In genomic region chrX:115650449-115650848, GRCh38 we compare ENCODE assay signal across 14 cellular contexts.
A peak's percentile ranks its signal among the peaks of the same experiment; 100 is the strongest.
DNase-seq lines count a peak whose midpoint lies in the region; ATAC-seq and TF ChIP-seq lines count a peak whose summit lies in the region.
"Had no signal": no experiment of that assay in that cellular context is flagged by ENCODE, and none has a peak within 500 bp of the region (broad histone marks: within the 10 kb centered on the region; RNA-seq: fewer than 3 reads in every experiment).

No MANE protein-coding gene starts in this region.

- H3K4me1 ChIP-seq in ACC112 (ENCODE audit: control insufficient read depth, insufficient read depth, low read length, unreplicated experiment) (peaks cover 8% of the 10 kb centered on the region), HUES6 (ENCODE audit: control insufficient read depth, insufficient read depth, low read length) (peaks cover 29% of the 10 kb centered on the region), gastroesophageal sphincter (peaks cover 0 to 21% (median 0%) of the 10 kb centered on the region in 3 donors)
- H3K4me1 ChIP-seq in CD8-positive, alpha-beta memory T cell (ENCODE audit: insufficient read depth, low read length), result no peaks in the 10 kb centered on the region
- H3K4me1 ChIP-seq: Caco-2, suprapubic skin had no signal

- no peak for TF ChIP-seq POLR2A in gastroesophageal sphincter (IDR thresholded peaks at IDR 0.05)

- H2AFZ ChIP-seq in ACC112 (ENCODE audit: low read length, unreplicated experiment), result no peak overlapping the region

- H3K36me3 ChIP-seq in ACC112 (ENCODE audit: insufficient read depth, low read length), result peaks cover 12% of the 10 kb centered on the region
- peaks cover 53% of the 10 kb centered on the region for H3K36me3 ChIP-seq in HUES6 (ENCODE audit: control insufficient read depth, insufficient read depth, low read length)
- H3K36me3 ChIP-seq in gastroesophageal sphincter, result peaks cover 0 to 36% of the 10 kb centered on the region in 2 donors
- H3K36me3 ChIP-seq in CD8-positive, alpha-beta memory T cell (ENCODE audit: insufficient read depth, low read length), result no peaks in the 10 kb centered on the region

- peak overlapping the region in 4 of 5 experiments; percentile 35 to 84 (median 76) for H3K27ac Mint-ChIP-seq in brain
- H3K27ac Mint-ChIP-seq in CD8-positive, alpha-beta memory T cell, result no peak overlapping the region
- H3K27ac Mint-ChIP-seq: activated naive CD8-positive, alpha-beta T cell treated with anti-CD3 and anti-CD28 coated beads for 36 hours had no signal

- CTCF ChIA-PET in CD8-positive, alpha-beta memory T cell (lab: Charles Lee), result no interaction called here
- CTCF ChIA-PET in RWPE1 (lab: Yijun Ruan, JAX), result interaction anchor here (0.6 kb wide), 1 partner anchor 15 kb away, joined by 4 read pairs; no protein-coding TSS in a partner anchor

- H3K27me3 ChIP-seq in ACC112 (ENCODE audit: insufficient read depth, low read length) (no peaks in the 10 kb centered on the region), HUES6 (ENCODE audit: control insufficient read depth, insufficient read depth, low read length) (no peaks in the 10 kb centered on the region), gastroesophageal sphincter (no peaks in the 10 kb centered on the region)
- H3K27me3 ChIP-seq in CD8-positive, alpha-beta memory T cell (ENCODE audit: insufficient read depth, low read length, poor library complexity, severe bottlenecking), result no peaks in the 10 kb centered on the region
- H3K27me3 ChIP-seq: suprapubic skin had no signal

- no peak for TF ChIP-seq EP300 in gastroesophageal sphincter (IDR thresholded peaks at IDR 0.05)

- H3K36me3 Mint-ChIP-seq in brain, result peaks cover 37% of the 10 kb centered on the region
- no peaks in the 10 kb centered on the region for H3K36me3 Mint-ChIP-seq in CD8-positive, alpha-beta memory T cell
- no peaks in the 10 kb centered on the region for H3K36me3 Mint-ChIP-seq in activated T-cell treated with anti-CD3 and anti-CD28 coated beads, Interleukin-2, amount 50 U/mL, for 4 hours (ENCODE audit: insufficient read depth)
- H3K36me3 Mint-ChIP-seq: activated naive CD8-positive, alpha-beta T cell treated with anti-CD3 and anti-CD28 coated beads for 36 hours had no signal

- H3K27me3 Mint-ChIP-seq in brain, result peaks cover 3% of the 10 kb centered on the region
- H3K27me3 Mint-ChIP-seq in CD8-positive, alpha-beta memory T cell, result peaks cover 0 to 4% of the 10 kb centered on the region in 2 donors
- no peaks in the 10 kb centered on the region for H3K27me3 Mint-ChIP-seq in activated T-cell treated with anti-CD3 and anti-CD28 coated beads, Interleukin-2, amount 50 U/mL, for 4 hours (ENCODE audit: low read depth)
- H3K27me3 Mint-ChIP-seq: activated naive CD8-positive, alpha-beta T cell treated with anti-CD3 and anti-CD28 coated beads for 36 hours had no signal

- H3K4me3 ChIP-seq in ACC112 (ENCODE audit: low read depth, low read length), result no peak overlapping the region
- peak overlapping the region; percentile 17; the same call in 1 of the 2 replicates for H3K4me3 ChIP-seq in HUES6 (ENCODE audit: low read depth, low read length)
- H3K4me3 ChIP-seq in gastroesophageal sphincter, result no peak overlapping the region
- no peak overlapping the region for H3K4me3 ChIP-seq in CD8-positive, alpha-beta memory T cell (ENCODE audit: low read length)
- H3K4me3 ChIP-seq: GM12878, mucosa of descending colon, suprapubic skin had no signal

- POLR2A ChIA-PET in CD8-positive, alpha-beta memory T cell (lab: Charles Lee), result no interaction called here
- POLR2A ChIA-PET in RWPE1 (lab: Yijun Ruan, JAX; ENCODE audit: low non-redundant PET), result no interaction called here

- peaks cover 16% of the 10 kb centered on the region for H3K4me1 Mint-ChIP-seq in brain
- no peaks in the 10 kb centered on the region for H3K4me1 Mint-ChIP-seq in CD8-positive, alpha-beta memory T cell
- no peaks in the 10 kb centered on the region for H3K4me1 Mint-ChIP-seq in activated T-cell treated with anti-CD3 and anti-CD28 coated beads, Interleukin-2, amount 50 U/mL, for 4 hours (ENCODE audit: low read depth)
- H3K4me1 Mint-ChIP-seq: activated naive CD8-positive, alpha-beta T cell treated with anti-CD3 and anti-CD28 coated beads for 36 hours had no signal

- DNase-seq in iris pigment epithelial cell (ENCODE audit: low read depth) (peak; percentile 27), RWPE1 (ENCODE audit: low spot score) (no peak)
- no peak for DNase-seq in CD8-positive, alpha-beta memory T cell
- no peak for DNase-seq in activated T-cell treated with anti-CD3 and anti-CD28 coated beads, Interleukin-2, amount 50 U/mL, for 4 hours
- DNase-seq: stimulated activated CD4-positive, alpha-beta T cell treated with anti-CD3 and anti-CD28 coated beads, Interleukin-4, amount 100 ng/mL, for 1 hour had no signal

- H3K27ac ChIP-seq in ACC112 (ENCODE audit: low read depth, low read length) (peak overlapping the region; percentile 38; the same call in 1 of the 2 replicates), HUES6 (ENCODE audit: low read depth, low read length) (peak overlapping the region; percentile 98), gastroesophageal sphincter (peak overlapping the region in 1 of 4 donors; percentile 6), RWPE1 (no peak overlapping the region)
- no peak overlapping the region for H3K27ac ChIP-seq in CD8-positive, alpha-beta memory T cell (ENCODE audit: low read depth, low read length)
- H3K27ac ChIP-seq: suprapubic skin had no signal

- H3K9ac ChIP-seq in HUES6 (ENCODE audit: low read length), result peak overlapping the region; percentile 83

- no peaks in the 10 kb centered on the region for H3K9me3 ChIP-seq in HUES6 (ENCODE audit: control insufficient read depth, insufficient read depth, low read depth, low read length)
- H3K9me3 ChIP-seq in gastroesophageal sphincter, result no peaks in the 10 kb centered on the region
- H3K9me3 ChIP-seq in CD8-positive, alpha-beta memory T cell (ENCODE audit: low read length), result no peaks in the 10 kb centered on the region
- H3K9me3 ChIP-seq: Caco-2, mucosa of descending colon, suprapubic skin had no signal

- TF ChIP-seq CTCF in brain (conservative IDR thresholded peaks at IDR 0.05) (no peak), gastroesophageal sphincter (IDR thresholded peaks at IDR 0.05) (no peak), RWPE1 (conservative IDR thresholded peaks at IDR 0.05; ENCODE audit: low read depth) (no peak)

- H3K9me3 Mint-ChIP-seq in brain, result no peaks in the 10 kb centered on the region
- peaks cover 0 to 2% (median 0%) of the 10 kb centered on the region in 5 donors for H3K9me3 Mint-ChIP-seq in CD8-positive, alpha-beta memory T cell
- H3K9me3 Mint-ChIP-seq in activated T-cell treated with anti-CD3 and anti-CD28 coated beads, Interleukin-2, amount 50 U/mL, for 4 hours, result no peaks in the 10 kb centered on the region
- H3K9me3 Mint-ChIP-seq: activated naive CD8-positive, alpha-beta T cell treated with anti-CD3 and anti-CD28 coated beads for 36 hours had no signal

- H3K4me3 Mint-ChIP-seq in brain, result peak overlapping the region in 1 of 5 experiments; percentile 30
- H3K4me3 Mint-ChIP-seq in CD8-positive, alpha-beta memory T cell, result no peak overlapping the region
- no peak overlapping the region for H3K4me3 Mint-ChIP-seq in activated T-cell treated with anti-CD3 and anti-CD28 coated beads, Interleukin-2, amount 50 U/mL, for 4 hours
- H3K4me3 Mint-ChIP-seq: activated naive CD8-positive, alpha-beta T cell treated with anti-CD3 and anti-CD28 coated beads for 36 hours had no signal

- no peaks in the 10 kb centered on the region for H3K79me2 ChIP-seq in ACC112 (ENCODE audit: control insufficient read depth, insufficient read depth, low read length, unreplicated experiment)

- ATAC-seq in gastroesophageal sphincter, result no peak
- ATAC-seq in activated T-cell treated with anti-CD3 and anti-CD28 coated beads, Interleukin-2, amount 50 U/mL, for 4 hours, result no peak

Comparison
In these comparisons a context has a peak if more than half of its experiments do, and no peak if none do; other contexts are left out.
1. H3K27ac ChIP-seq: peak in ACC112 (single experiment) and HUES6 (single experiment); none in CD8-positive, alpha-beta memory T cell (single experiment) and RWPE1 (single experiment).
2. H3K27ac Mint-ChIP-seq: peak in brain (4 of 5); none in CD8-positive, alpha-beta memory T cell (0 of 8).